ENCODE assay signal across 1 cellular context in genomic region chr16:87465306-87465705, GRCh38.
TF ChIP-seq lines count a peak whose summit lies in the region.

No MANE protein-coding gene starts in this region.

TF ChIP-seq in HepG2, 621 proteins besides CTCF, POLR2A, EP300 and RAD21 (continued from another document and continues in another):
- TF ChIP-seq FIP1L1 (IDR thresholded peaks at IDR 0.05; ENCODE audit: borderline replicate concordance, insufficient read depth, low read depth, low read length) (no peak), ZNF10 (CRISPR knock-in tag; IDR thresholded peaks at IDR 0.05; ENCODE audit: borderline replicate concordance, low read depth) (no peak), TBL1XR1 (IDR thresholded peaks at IDR 0.05; ENCODE audit: borderline replicate concordance, low read length, partially characterized antibody) (no peak), MATR3 (CRISPR knock-in tag; IDR thresholded peaks at IDR 0.05) (no peak), ATRX (CRISPR knock-in tag; IDR thresholded peaks at IDR 0.05; ENCODE audit: borderline replicate concordance) (no peak), JDP2 (CRISPR knock-in tag; IDR thresholded peaks at IDR 0.05; ENCODE audit: borderline replicate concordance) (no peak), HOMEZ (CRISPR knock-in tag; IDR thresholded peaks at IDR 0.05; ENCODE audit: low read depth) (no peak), NFIB (CRISPR knock-in tag; IDR thresholded peaks at IDR 0.05; ENCODE audit: borderline replicate concordance) (no peak), ZNF512 (CRISPR knock-in tag; IDR thresholded peaks at IDR 0.05) (no peak), SMARCC2 (IDR thresholded peaks at IDR 0.05) (no peak), ZNF740 (CRISPR knock-in tag; IDR thresholded peaks at IDR 0.05) (no peak), ZKSCAN5 (CRISPR knock-in tag; IDR thresholded peaks at IDR 0.05) (no peak), ZNF432 (CRISPR knock-in tag; IDR thresholded peaks at IDR 0.05; ENCODE audit: borderline replicate concordance) (no peak), MXD3 (CRISPR knock-in tag; IDR thresholded peaks at IDR 0.05) (no peak), RNF2 (conservative IDR thresholded peaks at IDR 0.05; ENCODE audit: low read depth) (no peak), FOXM1 (CRISPR knock-in tag; IDR thresholded peaks at IDR 0.05) (no peak), RFX3 (CRISPR knock-in tag; IDR thresholded peaks at IDR 0.05) (no peak), BATF2 (CRISPR knock-in tag; IDR thresholded peaks at IDR 0.05) (no peak), CCDC6 (CRISPR knock-in tag; IDR thresholded peaks at IDR 0.05) (no peak), ZXDC (CRISPR knock-in tag; IDR thresholded peaks at IDR 0.05) (no peak), SKIL (CRISPR knock-in tag; IDR thresholded peaks at IDR 0.05; ENCODE audit: borderline replicate concordance) (no peak), NFYB (CRISPR knock-in tag; IDR thresholded peaks at IDR 0.05) (no peak), YEATS4 (CRISPR knock-in tag; IDR thresholded peaks at IDR 0.05; ENCODE audit: borderline replicate concordance) (no peak), SUZ12 (IDR thresholded peaks at IDR 0.05; ENCODE audit: low read depth, low read length) (no peak), ZNF318 (CRISPR knock-in tag; IDR thresholded peaks at IDR 0.05) (no peak), HNRNPL (IDR thresholded peaks at IDR 0.05; ENCODE audit: low read depth, low read length) (0 out of 2 replicates have a peak, but pooled peaks have one; percentile 39), MED1 (CRISPR knock-in tag; IDR thresholded peaks at IDR 0.05) (peak; percentile 65), CCAR2 (optimal IDR thresholded peaks at IDR 0.05; ENCODE audit: low read depth, low read length) (no peak), FOSL2 (CRISPR knock-in tag; IDR thresholded peaks at IDR 0.05) (peak; percentile 64), ZBTB7B (CRISPR knock-in tag; IDR thresholded peaks at IDR 0.05) (no peak), KDM3A (CRISPR knock-in tag; IDR thresholded peaks at IDR 0.05; ENCODE audit: low read depth) (no peak), ZBTB1 (CRISPR knock-in tag; IDR thresholded peaks at IDR 0.05; ENCODE audit: borderline replicate concordance) (no peak), ZNF839 (CRISPR knock-in tag; IDR thresholded peaks at IDR 0.05; ENCODE audit: borderline replicate concordance) (no peak), RBAK (CRISPR knock-in tag; IDR thresholded peaks at IDR 0.05) (no peak), KLF6 (CRISPR knock-in tag; IDR thresholded peaks at IDR 0.05) (no peak), TFAP4 (IDR thresholded peaks at IDR 0.05; ENCODE audit: borderline replicate concordance, low read depth) (peak; percentile 36; the same call in 1 of the 2 replicates), KLF11 (CRISPR knock-in tag; IDR thresholded peaks at IDR 0.05) (no peak), ZNF337 (CRISPR knock-in tag; IDR thresholded peaks at IDR 0.05; ENCODE audit: borderline replicate concordance, low read depth) (no peak), GLI4 (CRISPR knock-in tag; IDR thresholded peaks at IDR 0.05; ENCODE audit: borderline replicate concordance) (no peak), PLRG1 (conservative IDR thresholded peaks at IDR 0.05) (no peak), CEBPG (CRISPR knock-in tag; IDR thresholded peaks at IDR 0.05) (peak; percentile 92), TP53 (CRISPR knock-in tag; conservative IDR thresholded peaks at IDR 0.05) (no peak)
